8 cellular contexts compared by ENCODE assay signal in the genomic region with DNA sequence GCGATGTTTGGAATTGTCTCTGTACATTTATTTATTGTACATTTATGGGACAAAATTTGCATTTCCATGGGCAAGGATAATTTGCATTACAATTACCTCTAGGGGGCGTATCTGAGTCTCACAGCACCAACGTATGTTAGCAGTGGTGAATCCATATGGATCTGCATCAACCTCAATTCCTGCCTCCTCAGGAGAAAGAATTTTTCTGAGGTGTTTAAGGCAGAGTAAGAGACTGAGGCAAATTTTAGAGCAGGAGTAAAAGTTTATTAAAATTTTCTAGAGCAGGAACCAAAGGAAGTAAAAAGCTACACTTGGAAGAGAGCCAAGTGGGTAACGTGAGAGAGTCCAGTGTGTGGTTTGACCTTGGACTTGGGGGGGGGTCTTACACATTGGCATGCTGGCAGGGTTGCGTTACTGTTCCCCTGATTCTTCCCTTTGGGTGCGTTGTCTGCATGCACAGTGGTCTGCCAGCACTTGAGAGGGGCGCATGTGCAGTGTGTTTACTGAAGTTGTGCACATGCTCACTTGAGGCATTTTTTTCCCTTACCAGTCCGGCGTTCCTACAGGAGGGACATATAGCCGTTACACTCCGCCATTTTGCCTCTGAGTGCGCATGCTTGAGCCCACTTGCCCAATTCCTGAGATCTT. TPM values are rescaled to one million over a fixed set of nuclear protein-coding genes. Genes with fewer than 3 reads are reported as not detected.
DNase-seq lines count a peak whose midpoint lies in the region; ATAC-seq, FAIRE-seq and TF ChIP-seq lines count a peak whose summit lies in the region.

No MANE protein-coding gene starts in this region.

- no peak overlapping the region for H2AFZ ChIP-seq in keratinocyte (ENCODE audit: control insufficient read depth, low read length)

- H3K27me3 ChIP-seq in keratinocyte (ENCODE audit: control insufficient read depth, extremely low read depth, insufficient read depth, low read length), result no peaks in the 10 kb centered on the region

- H3K27me3 Mint-ChIP-seq in WTC11 (ENCODE audit: low read depth), result peaks cover 7% of the 10 kb centered on the region; the same call in 1 of the 2 replicates

- H3K9me3 ChIP-seq in keratinocyte (ENCODE audit: control insufficient read depth, low read depth, low read length), result no peaks in the 10 kb centered on the region

- TF ChIP-seq CTCF in GM10248 (IDR thresholded peaks at IDR 0.05; ENCODE audit: control extremely low read depth, extremely low read depth, low read depth, missing control alignments), result peak; percentile 28
- peak; percentile 71 for TF ChIP-seq CTCF in NB4 (IDR thresholded peaks at IDR 0.05; ENCODE audit: low read depth, low read length)
- TF ChIP-seq CTCF in WTC11 (IDR thresholded peaks at IDR 0.05), result peak; percentile 55
- TF ChIP-seq CTCF in keratinocyte (optimal IDR thresholded peaks at IDR 0.05 in 1 of 3, IDR thresholded peaks at IDR 0.05 in 1 of 3, conservative IDR thresholded peaks at IDR 0.05 in 1 of 3; ENCODE audit: extremely low read depth in 1 of 3, insufficient read depth in 2 of 3, low read length in 3 of 3), result peak; percentile 61 to 71 (median 69)

- H3K4me1 ChIP-seq in keratinocyte (ENCODE audit: control insufficient read depth, extremely low read depth, insufficient read depth, low read length), result peaks cover 8% of the 10 kb centered on the region

- H3K4me1 Mint-ChIP-seq in WTC11, result peaks cover 37% of the 10 kb centered on the region

- H3K9me3 Mint-ChIP-seq in WTC11, result no peaks in the 10 kb centered on the region

- CTCF ChIA-PET in GM10248 (lab: Yijun Ruan, JAX) (interaction anchor here (1.0 to 1.7 kb wide), 4 partner anchors 13 to 176 kb away, joined by 3 read pairs; no protein-coding TSS in a partner anchor), WTC11 (lab: Charles Lee) (interaction anchor here (0.6 to 2.8 kb wide), 7 partner anchors 9 to 383 kb away, joined by 3 to 6 read pairs (median 3); no protein-coding TSS in a partner anchor)

- H3K27ac ChIP-seq in keratinocyte (ENCODE audit: control insufficient read depth, insufficient read depth, low read length), result no peak overlapping the region

- H3K27ac Mint-ChIP-seq in WTC11, result no peak overlapping the region

- peak; percentile 44 for FAIRE-seq in keratinocyte (lab: Jason Lieb, UNC)

- no peak overlapping the region for H3K4me3 Mint-ChIP-seq in WTC11

- H3K36me3 ChIP-seq in keratinocyte (ENCODE audit: control insufficient read depth in 2 of 2, extremely low read depth in 1 of 2, insufficient read depth in 2 of 2, low read length in 2 of 2), result no peaks in the 10 kb centered on the region

- no peaks in the 10 kb centered on the region for H3K9me1 ChIP-seq in keratinocyte (ENCODE audit: control insufficient read depth, extremely low read depth, insufficient read depth, low read length)

- H3K4me2 ChIP-seq in keratinocyte (ENCODE audit: control insufficient read depth, extremely low read depth, insufficient read depth, low read depth, low read length), result no peak overlapping the region

- no peaks in the 10 kb centered on the region for H3K36me3 Mint-ChIP-seq in WTC11

- POLR2A ChIA-PET in GM10248 (lab: Yijun Ruan, JAX) (no interaction called here), WTC11 (lab: Charles Lee) (no interaction called here)

- no peak for TF ChIP-seq POLR2A in NB4 (IDR thresholded peaks at IDR 0.05; ENCODE audit: extremely low read depth, insufficient read length)

- no peaks in the 10 kb centered on the region for H4K20me1 ChIP-seq in keratinocyte (ENCODE audit: control insufficient read depth, extremely low read depth, insufficient read depth, low read length)

- no peak overlapping the region for H3K9ac ChIP-seq in keratinocyte (ENCODE audit: control insufficient read depth, extremely low read depth, insufficient read depth, low read length)

- H3K4me3 ChIP-seq in NB4 (ENCODE audit: low read depth, low read length) (no peak overlapping the region), keratinocyte (ENCODE audit: control insufficient read depth in 2 of 3, extremely low read depth in 1 of 3, insufficient read depth in 2 of 3, low read depth in 1 of 3, low read length in 3 of 3) (no peak overlapping the region)

- dilution Hi-C loops in keratinocyte (cut with MboI; ENCODE audit: extremely low pct_ligation_motif_present, low sequenced_read_pairs), result no loop called here

- no peaks in the 10 kb centered on the region for H3K79me2 ChIP-seq in keratinocyte (ENCODE audit: control insufficient read depth, insufficient read depth, low read length)

- ATAC-seq in WTC11 (no peak), HG02970 (IDR thresholded peaks at IDR 0.05; ENCODE audit: low FRiP score, unreplicated experiment) (no peak)

- DNase-seq in GM10248 (ENCODE audit: extremely low spot score), result no peak
- peak; percentile 72 for DNase-seq in NB4 (ENCODE audit: low read depth)
- no peak for DNase-seq in WTC11 (ENCODE audit: low spot score)
- no peak for DNase-seq in keratinocyte (ENCODE audit: low read depth, low spot score)
- DNase-seq in central memory CD4-positive, alpha-beta T cell, result no peak
- DNase-seq in activated T-cell treated with anti-CD3 and anti-CD28 coated beads, Interleukin-2, amount 50 U/mL, for 1 hour, result no peak
- DNase-seq in GOT3 (lab: John Stamatoyannopoulos, UW), result no peak

TF ChIP-seq in WTC11, 78 proteins besides CTCF, POLR2A, EP300 and RAD21:
- TF ChIP-seq, protein P1, sequence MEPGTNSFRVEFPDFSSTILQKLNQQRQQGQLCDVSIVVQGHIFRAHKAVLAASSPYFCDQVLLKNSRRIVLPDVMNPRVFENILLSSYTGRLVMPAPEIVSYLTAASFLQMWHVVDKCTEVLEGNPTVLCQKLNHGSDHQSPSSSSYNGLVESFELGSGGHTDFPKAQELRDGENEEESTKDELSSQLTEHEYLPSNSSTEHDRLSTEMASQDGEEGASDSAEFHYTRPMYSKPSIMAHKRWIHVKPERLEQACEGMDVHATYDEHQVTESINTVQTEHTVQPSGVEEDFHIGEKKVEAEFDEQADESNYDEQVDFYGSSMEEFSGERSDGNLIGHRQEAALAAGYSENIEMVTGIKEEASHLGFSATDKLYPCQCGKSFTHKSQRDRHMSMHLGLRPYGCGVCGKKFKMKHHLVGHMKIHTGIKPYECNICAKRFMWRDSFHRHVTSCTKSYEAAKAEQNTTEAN (CRISPR knock-in tag; IDR thresholded peaks at IDR 0.05), result no peak
- no peak for TF ChIP-seq ELF4 (CRISPR knock-in tag; IDR thresholded peaks at IDR 0.05; ENCODE audit: low read depth)
- no peak for TF ChIP-seq EMX1 (CRISPR knock-in tag; IDR thresholded peaks at IDR 0.05)
- TF ChIP-seq, protein P2, sequence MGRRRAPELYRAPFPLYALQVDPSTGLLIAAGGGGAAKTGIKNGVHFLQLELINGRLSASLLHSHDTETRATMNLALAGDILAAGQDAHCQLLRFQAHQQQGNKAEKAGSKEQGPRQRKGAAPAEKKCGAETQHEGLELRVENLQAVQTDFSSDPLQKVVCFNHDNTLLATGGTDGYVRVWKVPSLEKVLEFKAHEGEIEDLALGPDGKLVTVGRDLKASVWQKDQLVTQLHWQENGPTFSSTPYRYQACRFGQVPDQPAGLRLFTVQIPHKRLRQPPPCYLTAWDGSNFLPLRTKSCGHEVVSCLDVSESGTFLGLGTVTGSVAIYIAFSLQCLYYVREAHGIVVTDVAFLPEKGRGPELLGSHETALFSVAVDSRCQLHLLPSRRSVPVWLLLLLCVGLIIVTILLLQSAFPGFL (CRISPR knock-in tag; IDR thresholded peaks at IDR 0.05; ENCODE audit: borderline replicate concordance), result no peak
- no peak for TF ChIP-seq MXD4 (CRISPR knock-in tag; IDR thresholded peaks at IDR 0.05; ENCODE audit: borderline replicate concordance)
TF ChIP-seq in WTC11: peak in this region for 0.

RNA-seq across cellular contexts. Expression of a gene that starts 21.0 kb away (rescaled TPM):
- total RNA-seq in WTC11 (2021), result 32.3 to 36.0 TPM (median 34.0 TPM) in 3 replicates
- 21.5 to 42.8 TPM (median 41.2 TPM) in 3 replicates for polyA plus RNA-seq in keratinocyte
- polyA plus RNA-seq in keratinocyte (2011; ENCODE audit: low read depth), result 77.9 TPM
- polyA plus RNA-seq in keratinocyte (2011; cell fraction: cytosol; rRNA removed), result 29.5 and 51.8 TPM in 2 replicates
- 38.9 and 55.7 TPM in 2 replicates for polyA plus RNA-seq in keratinocyte (2011; cell fraction: nucleus; rRNA removed)
- polyA plus RNA-seq in keratinocyte (2012; ENCODE audit: low replicate concordance), result 43.9 and 49.5 TPM in 2 replicates
- polyA minus RNA-seq in keratinocyte, result 8.9 to 25.5 TPM (median 12.7 TPM) in 3 replicates
- 18.2 TPM for polyA minus RNA-seq in keratinocyte (2011; cell fraction: cytosol; rRNA and poly(A)+ RNA removed)
- 13.7 and 27.1 TPM in 2 replicates for polyA minus RNA-seq in keratinocyte (2011; cell fraction: nucleus; rRNA and poly(A)+ RNA removed)

RNA-seq across cellular contexts. Expression of a gene that starts 45.3 kb away (rescaled TPM):
- total RNA-seq in WTC11 (2021), result 47.0 to 57.3 TPM (median 54.9 TPM) in 3 replicates
- polyA plus RNA-seq in keratinocyte, result 166 to 348 TPM (median 287 TPM) in 3 replicates
- polyA plus RNA-seq in keratinocyte (2011; ENCODE audit: low read depth), result 619 TPM
- polyA plus RNA-seq in keratinocyte (2011; cell fraction: cytosol; rRNA removed), result 156 and 282 TPM in 2 replicates
- 255 and 339 TPM in 2 replicates for polyA plus RNA-seq in keratinocyte (2011; cell fraction: nucleus; rRNA removed)
- 221 and 240 TPM in 2 replicates for polyA plus RNA-seq in keratinocyte (2012; ENCODE audit: low replicate concordance)
- polyA minus RNA-seq in keratinocyte, result 343 to 723 TPM (median 389 TPM) in 3 replicates
- polyA minus RNA-seq in keratinocyte (2011; cell fraction: cytosol; rRNA and poly(A)+ RNA removed), result 504 TPM
- polyA minus RNA-seq in keratinocyte (2011; cell fraction: nucleus; rRNA and poly(A)+ RNA removed), result 333 and 379 TPM in 2 replicates
